Comparison of ENCODE assay signal across 10 cellular contexts in genomic region chr9:114349713-114350480, GRCh38. TPM values are rescaled to one million over a fixed set of nuclear protein-coding genes. Genes with fewer than 3 reads are reported as not detected.
A peak's percentile ranks its signal among the peaks of the same experiment; 100 is the strongest.
DNase-seq lines count a peak whose midpoint lies in the region; ATAC-seq and TF ChIP-seq lines count a peak whose summit lies in the region.
"Had no signal": no experiment of that assay in that cellular context is flagged by ENCODE, and none has a peak within 500 bp of the region (broad histone marks: within the 10 kb centered on the region; RNA-seq: fewer than 3 reads in every experiment).

No MANE protein-coding gene starts in this region.

- no peaks in the 10 kb centered on the region for H4K20me1 ChIP-seq in SK-N-SH (ENCODE audit: insufficient read depth)

- DNase-seq in SK-N-SH (no peak), RWPE2 (ENCODE audit: low spot score) (no peak), NCI-H2227 treated with DMSO at 0.1 percent for 48 hours (lab: John Stamatoyannopoulos, UW) (no peak)
- no peak for DNase-seq in stimulated activated naive CD8-positive, alpha-beta T cell treated with anti-CD3 and anti-CD28 coated beads, Interleukin-15, amount 100 ng/mL, for 72 hours
- DNase-seq: hippocampal formation had no signal

- H3K9me3 Mint-ChIP-seq in stimulated activated naive CD8-positive, alpha-beta T cell treated with anti-CD3 and anti-CD28 coated beads, Interleukin-15, amount 100 ng/mL, for 72 hours = no peaks in the 10 kb centered on the region

- TF ChIP-seq RAD21 in SK-N-SH (IDR thresholded peaks at IDR 0.05; ENCODE audit: low read length) = no peak

- no peaks in the 10 kb centered on the region for H3K27me3 Mint-ChIP-seq in stimulated activated naive CD8-positive, alpha-beta T cell treated with anti-CD3 and anti-CD28 coated beads, Interleukin-15, amount 100 ng/mL, for 72 hours

- H3K27me3 ChIP-seq in SK-N-SH (ENCODE audit: insufficient read depth) = no peaks in the 10 kb centered on the region
- H3K27me3 ChIP-seq in RWPE2 (ENCODE audit: insufficient read depth, poor library complexity, severe bottlenecking) = no peaks in the 10 kb centered on the region
- no peaks in the 10 kb centered on the region for H3K27me3 ChIP-seq in gastroesophageal sphincter

- TF ChIP-seq CTCF in SK-N-SH (IDR thresholded peaks at IDR 0.05) (no peak), RWPE2 (IDR thresholded peaks at IDR 0.05; ENCODE audit: poor library complexity, severe bottlenecking) (no peak), gastroesophageal sphincter (IDR thresholded peaks at IDR 0.05) (no peak)

- H3K4me2 ChIP-seq in SK-N-SH = peak overlapping the region; percentile 59

- peaks cover 10% of the 10 kb centered on the region for H3F3A ChIP-seq in SK-N-SH (replicated peaks; ENCODE audit: insufficient read depth)

- H3K4me3 Mint-ChIP-seq in stimulated activated naive CD8-positive, alpha-beta T cell treated with anti-CD3 and anti-CD28 coated beads, Interleukin-15, amount 100 ng/mL, for 72 hours = peak overlapping the region; percentile 68 to 88

- CTCF ChIA-PET in SK-N-SH (lab: Yijun Ruan, JAX) = no interaction called here

- ATAC-seq in SK-N-SH treated with all-trans-retinoic acid at 6 μM for 48 hours (no peak), RWPE2 (ENCODE audit: low read depth) (no peak), gastroesophageal sphincter (peak; percentile 7), GM19035 (IDR thresholded peaks at IDR 0.05; ENCODE audit: unreplicated experiment) (no peak), GM18873 (IDR thresholded peaks at IDR 0.05; ENCODE audit: low FRiP score, unreplicated experiment) (no peak)
- peak; percentile 4 for ATAC-seq in stimulated activated naive CD8-positive, alpha-beta T cell treated with anti-CD3 and anti-CD28 coated beads, Interleukin-15, amount 100 ng/mL, for 72 hours

- peaks cover 0 to 15% of the 10 kb centered on the region in 2 experiments; a peak in 3 of 4 replicates for H3K4me1 ChIP-seq in SK-N-SH (ENCODE audit: control insufficient read depth in 1 of 2, insufficient read depth in 2 of 2, low read depth in 1 of 2, low read length in 1 of 2)
- peaks cover 10% of the 10 kb centered on the region for H3K4me1 ChIP-seq in RWPE2 (ENCODE audit: insufficient read depth, poor library complexity, severe bottlenecking)
- H3K4me1 ChIP-seq in gastroesophageal sphincter = peaks cover 0 to 26% (median 6%) of the 10 kb centered on the region in 3 donors

- H3K4me3 ChIP-seq in SK-N-SH (ENCODE audit: low read depth in 2 of 2, low read length in 1 of 2) = no peak overlapping the region
- no peak overlapping the region for H3K4me3 ChIP-seq in RWPE2 (ENCODE audit: severe bottlenecking)
- H3K4me3 ChIP-seq in gastroesophageal sphincter = no peak overlapping the region

- no peaks in the 10 kb centered on the region for H3K9me2 ChIP-seq in SK-N-SH

- no peak for TF ChIP-seq POLR2A in gastroesophageal sphincter (IDR thresholded peaks at IDR 0.05)

- no peak overlapping the region for H3K9ac ChIP-seq in SK-N-SH

- no peaks in the 10 kb centered on the region for H3K79me2 ChIP-seq in SK-N-SH (ENCODE audit: insufficient read depth)

- TF ChIP-seq EP300 in SK-N-SH (IDR thresholded peaks at IDR 0.05; ENCODE audit: borderline replicate concordance in 1 of 2, low read depth in 1 of 2, low read length in 1 of 2) = no peak
- TF ChIP-seq EP300 in gastroesophageal sphincter (IDR thresholded peaks at IDR 0.05) = no peak

- H3K9me3 ChIP-seq in SK-N-SH (no peaks in the 10 kb centered on the region), RWPE2 (ENCODE audit: severe bottlenecking) (no peaks in the 10 kb centered on the region), gastroesophageal sphincter (no peaks in the 10 kb centered on the region)

- H3K27ac Mint-ChIP-seq in stimulated activated naive CD8-positive, alpha-beta T cell treated with anti-CD3 and anti-CD28 coated beads, Interleukin-15, amount 100 ng/mL, for 72 hours = peak overlapping the region; percentile 98 to 99

- no peaks in the 10 kb centered on the region for H3K36me3 ChIP-seq in SK-N-SH (replicated peaks in 1 of 2; ENCODE audit: control insufficient read depth in 1 of 2, insufficient read depth in 2 of 2, low read length in 1 of 2)
- H3K36me3 ChIP-seq in RWPE2 (ENCODE audit: low read depth) = peaks cover 19% of the 10 kb centered on the region
- peaks cover 0 to 97% of the 10 kb centered on the region in 2 donors for H3K36me3 ChIP-seq in gastroesophageal sphincter

- H3K27ac ChIP-seq in SK-N-SH (ENCODE audit: low read depth in 2 of 2, low read length in 1 of 2) (peak overlapping the region in 1 of 2 experiments; percentile 85; a peak in 2 of 4 replicates), RWPE2 (ENCODE audit: poor library complexity, severe bottlenecking) (peak overlapping the region; percentile 54), gastroesophageal sphincter (peak overlapping the region in 3 of 4 donors; percentile 69 to 79 (median 71))
- H3K27ac ChIP-seq: 22Rv1 had no signal

- peaks cover 82% of the 10 kb centered on the region for H3K4me1 Mint-ChIP-seq in stimulated activated naive CD8-positive, alpha-beta T cell treated with anti-CD3 and anti-CD28 coated beads, Interleukin-15, amount 100 ng/mL, for 72 hours

- POLR2A ChIA-PET in SK-N-SH (lab: Yijun Ruan, JAX) = no interaction called here

- 91% methylated on average over 10 of the region's 10 CpGs for WGBS in SK-N-SH (ENCODE audit: low lambda C conversion rate)
- whole genome bisulfite sequencing in gastroesophageal sphincter (ENCODE audit: low coverage in 1 of 2), 2 donors = 69 to 86% methylated on average over 3 to 5 of the region's 10 CpGs

- H2AFZ ChIP-seq in SK-N-SH (ENCODE audit: low read depth) = peak overlapping the region; percentile 76

TF ChIP-seq in SK-N-SH, 30 proteins besides CTCF, POLR2A, EP300 and RAD21 (continues in another document):
- TF ChIP-seq MEF2A (IDR thresholded peaks at IDR 0.05; ENCODE audit: borderline replicate concordance, low read depth) (no peak), YY1 (IDR thresholded peaks at IDR 0.05; ENCODE audit: low read depth) (no peak), POLR2AphosphoS5 (IDR thresholded peaks at IDR 0.05; ENCODE audit: low read depth, low read length) (no peak), ELF1 (IDR thresholded peaks at IDR 0.05) (no peak), USF2 (IDR thresholded peaks at IDR 0.05; ENCODE audit: borderline replicate concordance, low read depth, low read length) (no peak)

TF ChIP-seq in SK-N-SH treated with all-trans-retinoic acid at 6 μM for 48 hours, 23 proteins besides CTCF, POLR2A, EP300 and RAD21:
- TF ChIP-seq ARNTL (CRISPR knock-in tag; IDR thresholded peaks at IDR 0.05; ENCODE audit: borderline replicate concordance, low read depth) (no peak), OSR1 (CRISPR knock-in tag; IDR thresholded peaks at IDR 0.05) (no peak), CREB5 (CRISPR knock-in tag; IDR thresholded peaks at IDR 0.05; ENCODE audit: low read depth) (no peak), RARB (CRISPR knock-in tag; IDR thresholded peaks at IDR 0.05) (no peak), PATZ1 (CRISPR knock-in tag; IDR thresholded peaks at IDR 0.05; ENCODE audit: borderline replicate concordance) (no peak)
TF ChIP-seq in SK-N-SH treated with all-trans-retinoic acid at 6 μM for 48 hours: peak in this region for 0.

RNA-seq across cellular contexts. Expression of gene ORM2, which starts 20.2 kb away (rescaled TPM):
- not detected in 2 replicates for polyA plus RNA-seq in SK-N-SH (2012; rRNA removed)
- polyA plus RNA-seq in SK-N-SH (2012; cell fraction: cytosol; rRNA removed) = not detected in 2 replicates
- not detected in 2 replicates for polyA plus RNA-seq in SK-N-SH (2012; cell fraction: nucleus; rRNA removed)
- not detected for total RNA-seq in gastroesophageal sphincter

RNA-seq across cellular contexts. Expression of gene ORM1, which starts 27.0 kb away (rescaled TPM):
- polyA plus RNA-seq in SK-N-SH (2012; rRNA removed) = not detected in 2 replicates
- polyA plus RNA-seq in SK-N-SH (2012; cell fraction: cytosol; rRNA removed) = not detected in 2 replicates
- polyA plus RNA-seq in SK-N-SH (2012; cell fraction: nucleus; rRNA removed) = not detected in 2 replicates
- total RNA-seq in gastroesophageal sphincter = 1 to 10 TPM in 1 of 4 donors, not detected in 3; 1.6 TPM

RNA-seq across cellular contexts. Expression of gene AKNA, which starts 37.9 kb away (rescaled TPM):
- 0.70 and 0.84 TPM in 2 replicates for polyA plus RNA-seq in SK-N-SH (2012; rRNA removed)
- polyA plus RNA-seq in SK-N-SH (2012; cell fraction: cytosol; rRNA removed) = 0.28 and 0.55 TPM in 2 replicates
- polyA plus RNA-seq in SK-N-SH (2012; cell fraction: nucleus; rRNA removed) = 2.4 and 3.0 TPM in 2 replicates
- 10 to 100 TPM in 3 of 4 donors, 1 to 10 TPM in 1; 8.8 to 24.3 (median 19.0) TPM for total RNA-seq in gastroesophageal sphincter

Comparison
In these comparisons a context has a peak if more than half of its experiments do, and no peak if none do; other contexts are left out.
1. ATAC-seq: peak in gastroesophageal sphincter (single experiment) and stimulated activated naive CD8-positive, alpha-beta T cell treated with anti-CD3 and anti-CD28 coated beads, Interleukin-15, amount 100 ng/mL, for 72 hours (single experiment); none in SK-N-SH treated with all-trans-retinoic acid at 6 μM for 48 hours (single experiment), RWPE2 (single experiment), GM19035 (single experiment) and GM18873 (single experiment).